9 cellular contexts compared by ENCODE assay signal in genomic region chr6:37696841-37697735, GRCh38. TPM values are rescaled to one million over a fixed set of nuclear protein-coding genes. Genes with fewer than 3 reads are reported as not detected.
DNase-seq lines count a peak whose midpoint lies in the region; ATAC-seq and TF ChIP-seq lines count a peak whose summit lies in the region.
"Had no signal": no experiment of that assay in that cellular context is flagged by ENCODE, and none has a peak within 500 bp of the region (broad histone marks: within the 10 kb centered on the region; RNA-seq: fewer than 3 reads in every experiment).

No MANE protein-coding gene starts in this region.

- CTCF ChIA-PET in PC-3 (lab: Charles Lee), result interaction anchor here (1.2 kb wide), 1 partner anchor 94 kb away, joined by 3 read pairs; no protein-coding TSS in a partner anchor

- peak; percentile 15 for ATAC-seq in PC-3
- ATAC-seq in activated naive CD4-positive, alpha-beta T cell treated with anti-CD3 and anti-CD28 coated beads, Interleukin-2, amount 50 U/mL, for 72 hours, result peak; percentile 43 to 65

- TF ChIP-seq CTCF in PC-3 (conservative IDR thresholded peaks at IDR 0.05; ENCODE audit: low read depth, low read length) (no peak; the same call in 1 of the 2 replicates), smooth muscle cell (IDR thresholded peaks at IDR 0.05; ENCODE audit: borderline replicate concordance, insufficient read depth, poor library complexity, severe bottlenecking) (peak; percentile 20)

- H3K4me2 ChIP-seq in PC-3 (ENCODE audit: low read length), result peak overlapping the region; percentile 100
- peak overlapping the region; percentile 100 for H3K4me2 ChIP-seq in smooth muscle cell

- POLR2A ChIA-PET in PC-3 (lab: Charles Lee; ENCODE audit: unreplicated experiment), result no interaction called here

- H3K9me3 ChIP-seq in PC-3 (ENCODE audit: low read length), result no peaks in the 10 kb centered on the region
- H3K9me3 ChIP-seq in iPS DF 6.9 (ENCODE audit: control insufficient read depth, insufficient read depth, low read length), result no peaks in the 10 kb centered on the region
- no peaks in the 10 kb centered on the region for H3K9me3 ChIP-seq in smooth muscle cell (replicated peaks; ENCODE audit: low read depth)

- H3K4me3 ChIP-seq in PC-3 (ENCODE audit: low read length) (peak overlapping the region; percentile 85), iPS DF 6.9 (ENCODE audit: low read length) (peak overlapping the region; percentile 35; the same call in 1 of the 2 replicates), smooth muscle cell (peak overlapping the region; percentile 72)

- no peaks in the 10 kb centered on the region for H4K20me1 ChIP-seq in PC-3 (ENCODE audit: low read length)
- H4K20me1 ChIP-seq in smooth muscle cell (ENCODE audit: low read depth), result peaks cover 22% of the 10 kb centered on the region

- H3K79me2 ChIP-seq in PC-3 (ENCODE audit: low read length) (no peaks in the 10 kb centered on the region), smooth muscle cell (ENCODE audit: low read depth) (no peaks in the 10 kb centered on the region)

- no CpG with 5 or more reads among the region's 120 CpGs for WGBS in iPS DF 6.9 (ENCODE audit: insufficient coverage, insufficient read length)
- WGBS in smooth muscle cell (ENCODE audit: low lambda C conversion rate), result 2% methylated on average over 65 of the region's 120 CpGs

- no peaks in the 10 kb centered on the region for H3K9me3 Mint-ChIP-seq in activated naive CD4-positive, alpha-beta T cell treated with anti-CD3 and anti-CD28 coated beads, Interleukin-2, amount 50 U/mL, for 72 hours

- H2AFZ ChIP-seq in PC-3 (ENCODE audit: low read length) (peak overlapping the region; percentile 89), smooth muscle cell (ENCODE audit: low read depth) (peak overlapping the region; percentile 90)

- H3K27ac Mint-ChIP-seq in activated naive CD4-positive, alpha-beta T cell treated with anti-CD3 and anti-CD28 coated beads, Interleukin-2, amount 50 U/mL, for 72 hours, result peak overlapping the region in 1 of 2 donors; percentile 73

- H3K27ac ChIP-seq in PC-3 (ENCODE audit: low read length) (no peak overlapping the region), iPS DF 6.9 (ENCODE audit: low read length) (no peak overlapping the region), smooth muscle cell (ENCODE audit: low read depth) (no peak overlapping the region)
- H3K27ac ChIP-seq: epithelial cell of prostate had no signal

- peaks cover 0 to 8% of the 10 kb centered on the region in 2 donors for H3K36me3 Mint-ChIP-seq in activated naive CD4-positive, alpha-beta T cell treated with anti-CD3 and anti-CD28 coated beads, Interleukin-2, amount 50 U/mL, for 72 hours

- H3K36me3 ChIP-seq in PC-3 (ENCODE audit: low read depth, low read length) (no peaks in the 10 kb centered on the region), iPS DF 6.9 (ENCODE audit: control insufficient read depth, insufficient read depth, low read length) (no peaks in the 10 kb centered on the region), smooth muscle cell (ENCODE audit: low read depth) (no peaks in the 10 kb centered on the region)

- intact Hi-C loops in PC-3 (cut with micrococcal nuclease), result loop anchor here (5.0 to 10.0 kb wide), 2 partner anchors 122 to 315 kb away; no protein-coding TSS in a partner anchor

- no peak overlapping the region for H3K9ac ChIP-seq in PC-3 (ENCODE audit: low read length)
- H3K9ac ChIP-seq in smooth muscle cell (ENCODE audit: low read depth), result peak overlapping the region; percentile 34

- no peaks in the 10 kb centered on the region for H3K9me2 ChIP-seq in PC-3 (replicated peaks; ENCODE audit: low read length)

- H3K4me1 ChIP-seq in PC-3 (ENCODE audit: insufficient read depth, low read length), result peaks cover 3% of the 10 kb centered on the region; the same call in 1 of the 2 replicates
- peaks cover 2% of the 10 kb centered on the region; the same call in 1 of the 2 replicates for H3K4me1 ChIP-seq in iPS DF 6.9 (ENCODE audit: control insufficient read depth, insufficient read depth, low read length)
- H3K4me1 ChIP-seq in smooth muscle cell (ENCODE audit: low read depth), result peaks cover 26% of the 10 kb centered on the region

- H3F3A ChIP-seq in PC-3 (ENCODE audit: low read length, unreplicated experiment), result no peaks in the 10 kb centered on the region
- H3F3A ChIP-seq in smooth muscle cell (ENCODE audit: low read depth), result no peaks in the 10 kb centered on the region

- no TSS peak for BruUV-seq in PC-3 (replicated peaks; lab: Mats Ljungman, UMichigan)

- peak; percentile 46 for DNase-seq in NCI-H146 (lab: John Stamatoyannopoulos, UW)
- no peak for DNase-seq in NCI-H146 treated with DMSO at 0.1 percent for 48 hours (lab: John Stamatoyannopoulos, UW; ENCODE audit: unreplicated experiment)
- DNase-seq in PC-3, result no peak
- DNase-seq in activated naive CD4-positive, alpha-beta T cell treated with anti-CD3 and anti-CD28 coated beads, Interleukin-2, amount 50 U/mL, for 72 hours (ENCODE audit: low spot score in 2 of 2), result peak in 1 of 2 donors; percentile 54
- DNase-seq in iPS DF 6.9 (ENCODE audit: low read depth, low spot score), result no peak
- DNase-seq in smooth muscle cell (lab: John Stamatoyannopoulos, UW; ENCODE audit: unreplicated experiment), result no peak
- DNase-seq in cortex of kidney (lab: John Stamatoyannopoulos, UW), result no peak
- no peak for DNase-seq in NCI-H774 (lab: John Stamatoyannopoulos, UW)

- peaks cover 17% of the 10 kb centered on the region for H3K27me3 ChIP-seq in PC-3 (ENCODE audit: low read length)
- peaks cover 77% of the 10 kb centered on the region for H3K27me3 ChIP-seq in iPS DF 6.9 (ENCODE audit: control insufficient read depth, insufficient read depth, low read length)
- H3K27me3 ChIP-seq in smooth muscle cell (ENCODE audit: low read depth), result peaks cover 68% of the 10 kb centered on the region

RNA-seq across cellular contexts. Expression of gene MDGA1, which starts 0.6 kb away (rescaled TPM):
- total RNA-seq in PC-3 (2014; rRNA removed) (0.15 and 1.4 TPM in 2 replicates), smooth muscle cell (5.7 and 12.5 TPM in 2 replicates)
- total RNA-seq in activated naive CD4-positive, alpha-beta T cell treated with anti-CD3 and anti-CD28 coated beads, Interleukin-2, amount 50 U/mL, for 72 hours, result under 1 TPM; 0.39 to 0.71 TPM
- polyA plus RNA-seq in smooth muscle cell, result 1.5 and 2.4 TPM in 2 replicates

Comparison
In these comparisons a context has a peak if more than half of its experiments do, and no peak if none do; other contexts are left out.
1. H3K4me3 ChIP-seq: peak in every context shown above with its lines; median percentile 85 in PC-3; 72 in smooth muscle cell; 35 in iPS DF 6.9.